Comparison of ENCODE assay signal across 13 cellular contexts in genomic region chr12:113190761-113191160, GRCh38. TPM values are rescaled to one million over a fixed set of nuclear protein-coding genes. Genes with fewer than 3 reads are reported as not detected.
DNase-seq lines count a peak whose midpoint lies in the region; ATAC-seq, FAIRE-seq and TF ChIP-seq lines count a peak whose summit lies in the region.
"Had no signal": no experiment of that assay in that cellular context is flagged by ENCODE, and none has a peak within 500 bp of the region (broad histone marks: within the 10 kb centered on the region; RNA-seq: fewer than 3 reads in every experiment).

No MANE protein-coding gene starts in this region.

- H3K4me3 ChIP-seq in HepG2 (replicated peaks in 1 of 3; ENCODE audit: insufficient read depth in 1 of 3, low read depth in 2 of 3, low read length in 3 of 3) (no peak overlapping the region), right lobe of liver (no peak overlapping the region), RWPE2 (ENCODE audit: severe bottlenecking) (no peak overlapping the region), fibroblast of pulmonary artery (replicated peaks; ENCODE audit: low read depth, low read length) (no peak overlapping the region)
- H3K4me3 ChIP-seq: BLaER1 treated with 17β-estradiol and CSF1 and Interleukin-3, amounts not matched to agents 10 nM and 100 nM; lower lobe of right lung; smooth muscle cell; stomach had no signal

- 97% methylated on average over 3 of the region's 4 CpGs for WGBS in HepG2 (ENCODE audit: low lambda C conversion rate)
- WGBS in right lobe of liver (ENCODE audit: insufficient coverage, low coverage, low lambda C conversion rate, missing lambda C conversion rate), result no CpG with 5 or more reads among the region's 4 CpGs

- H3K27me3 ChIP-seq in HepG2 (ENCODE audit: control insufficient read depth in 1 of 2, insufficient read depth in 2 of 2, low read length in 2 of 2), result no peaks in the 10 kb centered on the region
- no peaks in the 10 kb centered on the region for H3K27me3 ChIP-seq in right lobe of liver
- no peaks in the 10 kb centered on the region for H3K27me3 ChIP-seq in RWPE2 (ENCODE audit: insufficient read depth, poor library complexity, severe bottlenecking)
- H3K27me3 ChIP-seq: BLaER1 treated with 17β-estradiol and CSF1 and Interleukin-3, amounts not matched to agents 10 nM and 100 nM; stomach had no signal

- H4K20me1 ChIP-seq in HepG2 (ENCODE audit: insufficient read depth, low read length), result no peaks in the 10 kb centered on the region

- intact Hi-C loops in HepG2 (cut with micrococcal nuclease; ENCODE audit: unreplicated experiment), result loop anchor here (10.0 kb wide), 2 partner anchors 84 to 234 kb away; partner anchors contain the start of gene SDSL
- intact Hi-C loops in right lobe of liver (cut with DNase I), result loop anchor here (10.0 kb wide), 2 partner anchors 104 to 244 kb away; no protein-coding TSS in a partner anchor

- DNase-seq in HepG2 (ENCODE audit: low spot score), result peak; percentile 43
- no peak for DNase-seq in right lobe of liver
- DNase-seq in RWPE2 (ENCODE audit: low spot score), result no peak
- peak; percentile 48 for DNase-seq in fibroblast of pulmonary artery (ENCODE audit: low read depth)
- no peak for DNase-seq in activated T-cell treated with anti-CD3 and anti-CD28 coated beads, Interleukin-2, amount 50 U/mL, for 1 hour
- DNase-seq in NCI-H146 (lab: John Stamatoyannopoulos, UW), result no peak
- DNase-seq: effector memory CD8-positive, alpha-beta T cell; lower lobe of right lung; stomach had no signal

- H3K9me3 ChIP-seq in HepG2 (ENCODE audit: low read length), result no peaks in the 10 kb centered on the region
- no peaks in the 10 kb centered on the region for H3K9me3 ChIP-seq in right lobe of liver
- no peaks in the 10 kb centered on the region for H3K9me3 ChIP-seq in RWPE2 (ENCODE audit: severe bottlenecking)
- H3K9me3 ChIP-seq: BLaER1 treated with 17β-estradiol and CSF1 and Interleukin-3, amounts not matched to agents 10 nM and 100 nM; lower lobe of right lung; stomach had no signal

- no TSS peak for BruUV-seq in HepG2 (replicated peaks; lab: Mats Ljungman, UMichigan)

- TF ChIP-seq EP300 in HepG2 (IDR thresholded peaks at IDR 0.05; ENCODE audit: low read depth in 2 of 2, low read length in 2 of 2) (no peak), HepG2 (CRISPR knock-in tag; IDR thresholded peaks at IDR 0.05; ENCODE audit: borderline replicate concordance) (no peak)

- H3K4me1 ChIP-seq in HepG2 (ENCODE audit: insufficient read depth, low read length), result peaks cover 30% of the 10 kb centered on the region
- peaks cover 0 to 24% (median 10%) of the 10 kb centered on the region in 4 donors for H3K4me1 ChIP-seq in right lobe of liver
- H3K4me1 ChIP-seq in RWPE2 (ENCODE audit: insufficient read depth, poor library complexity, severe bottlenecking), result peaks cover 12% of the 10 kb centered on the region

- no peak overlapping the region for H3K27ac ChIP-seq in HepG2 (ENCODE audit: extremely low read length, insufficient read depth, low read length)
- H3K27ac ChIP-seq in right lobe of liver, result no peak overlapping the region
- H3K27ac ChIP-seq in RWPE2 (ENCODE audit: poor library complexity, severe bottlenecking), result no peak overlapping the region
- H3K27ac ChIP-seq: BLaER1 treated with 17β-estradiol and CSF1 and Interleukin-3, amounts not matched to agents 10 nM and 100 nM; lower lobe of right lung; stomach had no signal

- in situ Hi-C loops in HepG2 (cut with HindIII; ENCODE audit: extremely low pct_ligation_motif_present, low pct_unique_long_range_greater_than_20kb), result loop anchor here (10.0 kb wide), 1 partner anchor 164 kb away; the partner anchor contains the start of gene PLBD2

- no peak overlapping the region for H2AFZ ChIP-seq in HepG2 (ENCODE audit: low read length)

- peaks cover 22% of the 10 kb centered on the region for H3K79me2 ChIP-seq in HepG2 (ENCODE audit: insufficient read depth, low read length)

- TF ChIP-seq POLR2A in HepG2 (IDR thresholded peaks at IDR 0.05; ENCODE audit: insufficient read depth in 1 of 2, low read depth in 2 of 2, low read length in 2 of 2) (no peak), right lobe of liver (IDR thresholded peaks at IDR 0.05) (no peak)

- no peak for TF ChIP-seq RAD21 in HepG2 (CRISPR knock-in tag; IDR thresholded peaks at IDR 0.05)

- TF ChIP-seq CTCF in HepG2 (CRISPR knock-in tag; IDR thresholded peaks at IDR 0.05) (no peak), right lobe of liver (IDR thresholded peaks at IDR 0.05) (no peak), RWPE2 (IDR thresholded peaks at IDR 0.05; ENCODE audit: poor library complexity, severe bottlenecking) (no peak), fibroblast of pulmonary artery (IDR thresholded peaks at IDR 0.05; ENCODE audit: low read length, missing control alignments) (no peak)

- H3K36me3 ChIP-seq in HepG2 (replicated peaks in 1 of 2; ENCODE audit: control insufficient read depth in 1 of 2, insufficient read depth in 2 of 2, low read length in 2 of 2), result peaks cover 11 to 18% of the 10 kb centered on the region in 2 experiments; a peak in 4 of 5 replicates
- peaks cover 0 to 24% (median 4%) of the 10 kb centered on the region in 4 donors for H3K36me3 ChIP-seq in right lobe of liver
- peaks cover 37% of the 10 kb centered on the region for H3K36me3 ChIP-seq in RWPE2 (ENCODE audit: low read depth)

- CTCF ChIA-PET in HepG2 (lab: Yijun Ruan, JAX; ENCODE audit: low intra/inter-chr PET ratio, low total read pairs), result no interaction called here

- ATAC-seq in HepG2 (peak; percentile 52), right lobe of liver (no peak), RWPE2 (ENCODE audit: low read depth) (peak; percentile 37; the same call in 2 of the 3 replicates), GM21576 (IDR thresholded peaks at IDR 0.05; ENCODE audit: unreplicated experiment) (no peak), HG02678 (IDR thresholded peaks at IDR 0.05; ENCODE audit: unreplicated experiment) (no peak)
- ATAC-seq: effector memory CD8-positive, alpha-beta T cell; lower lobe of right lung had no signal

- FAIRE-seq in HepG2 (lab: Jason Lieb, UNC), result peak; percentile 51

- no peak overlapping the region for H3K4me2 ChIP-seq in HepG2 (ENCODE audit: low read depth, low read length)
- H3K4me2 ChIP-seq: BLaER1 treated with 17β-estradiol and CSF1 and Interleukin-3, amounts not matched to agents 10 nM and 100 nM; smooth muscle cell had no signal

- POLR2A ChIA-PET in HepG2 (lab: Yijun Ruan, JAX), result no interaction called here

- no peak overlapping the region for H3K9ac ChIP-seq in HepG2 (ENCODE audit: insufficient read depth, low read depth, low read length)

RNA-seq across cellular contexts. Expression of gene RITA1, which starts 5.2 kb away (rescaled TPM):
- total RNA-seq in HepG2 (2016; rRNA removed; fragmentation: Illumina TruSeq; extraction: Trizol) (28.1 and 28.9 TPM in 2 replicates), right lobe of liver (10 to 100 TPM; 11.1 to 33.0 (median 22.3) TPM)
- total RNA-seq in HepG2 (2016; cell fraction: cytosol; rRNA removed; fragmentation: Illumina TruSeq; extraction: Trizol; ENCODE audit: low read depth), result 34.7 and 44.4 TPM in 2 replicates
- total RNA-seq in HepG2 (2016; cell fraction: insoluble cytoplasmic fraction; rRNA removed; fragmentation: Illumina TruSeq; extraction: Trizol), result 25.7 and 31.1 TPM in 2 replicates
- total RNA-seq in HepG2 (2016; cell fraction: membrane; rRNA removed; fragmentation: Illumina TruSeq; extraction: Trizol), result 58.4 and 67.9 TPM in 2 replicates
- total RNA-seq in HepG2 (2016; cell fraction: nucleus; rRNA removed; fragmentation: Illumina TruSeq; extraction: Trizol), result 16.2 and 17.8 TPM in 2 replicates
- 12.4 and 14.3 TPM in 2 replicates for polyA plus RNA-seq in HepG2 (2011; rRNA removed)
- 13.8 and 16.3 TPM in 2 replicates for polyA plus RNA-seq in HepG2 (2011; cell fraction: cytosol; rRNA removed)
- polyA plus RNA-seq in HepG2 (2011; cell fraction: nucleus; rRNA removed), result 8.9 and 10.1 TPM in 2 replicates
- 8.6 and 10.6 TPM in 2 replicates for polyA plus RNA-seq in HepG2 (2012)
- 48.9 and 64.2 TPM in 2 replicates for polyA plus RNA-seq in HepG2 (2016; cell fraction: cytosol; fragmentation: Illumina TruSeq; extraction: Trizol; ENCODE audit: low read depth)
- polyA plus RNA-seq in HepG2 (2016; cell fraction: insoluble cytoplasmic fraction; fragmentation: Illumina TruSeq; extraction: Trizol; ENCODE audit: low read depth), result 35.7 and 37.7 TPM in 2 replicates
- polyA plus RNA-seq in HepG2 (2016; cell fraction: membrane; fragmentation: Illumina TruSeq; extraction: Trizol; ENCODE audit: low read depth), result 64.3 and 73.8 TPM in 2 replicates
- polyA plus RNA-seq in HepG2 (2016; cell fraction: nucleus; fragmentation: Illumina TruSeq; extraction: Trizol; ENCODE audit: insufficient read depth, low read depth), result 21.0 and 24.3 TPM in 2 replicates
- 12.2 and 25.5 TPM in 2 replicates for polyA minus RNA-seq in HepG2 (2011; rRNA and poly(A)+ RNA removed; ENCODE audit: low replicate concordance)
- 6.2 and 7.6 TPM in 2 replicates for polyA minus RNA-seq in HepG2 (2011; cell fraction: cytosol; rRNA and poly(A)+ RNA removed)
- polyA minus RNA-seq in HepG2 (2011; cell fraction: nucleus; rRNA and poly(A)+ RNA removed), result 11.1 and 14.5 TPM in 2 replicates

RNA-seq across cellular contexts. Expression of gene DDX54, which starts 5.5 kb away (rescaled TPM):
- 45.1 and 59.7 TPM in 2 replicates for total RNA-seq in HepG2 (2016; rRNA removed; fragmentation: Illumina TruSeq; extraction: Trizol)
- 5.0 and 6.8 TPM in 2 replicates for total RNA-seq in HepG2 (2016; cell fraction: cytosol; rRNA removed; fragmentation: Illumina TruSeq; extraction: Trizol; ENCODE audit: low read depth)
- total RNA-seq in HepG2 (2016; cell fraction: insoluble cytoplasmic fraction; rRNA removed; fragmentation: Illumina TruSeq; extraction: Trizol), result 44.2 and 60.5 TPM in 2 replicates
- 15.7 and 17.4 TPM in 2 replicates for total RNA-seq in HepG2 (2016; cell fraction: membrane; rRNA removed; fragmentation: Illumina TruSeq; extraction: Trizol)
- 30.5 and 38.6 TPM in 2 replicates for total RNA-seq in HepG2 (2016; cell fraction: nucleus; rRNA removed; fragmentation: Illumina TruSeq; extraction: Trizol)
- 51.3 and 61.1 TPM in 2 replicates for polyA plus RNA-seq in HepG2 (2011; rRNA removed)
- polyA plus RNA-seq in HepG2 (2011; cell fraction: cytosol; rRNA removed), result 33.9 and 54.0 TPM in 2 replicates
- polyA plus RNA-seq in HepG2 (2011; cell fraction: nucleus; rRNA removed), result 56.0 and 66.1 TPM in 2 replicates
- 29.2 and 33.1 TPM in 2 replicates for polyA plus RNA-seq in HepG2 (2012)
- polyA plus RNA-seq in HepG2 (2016; cell fraction: cytosol; fragmentation: Illumina TruSeq; extraction: Trizol; ENCODE audit: low read depth), result 4.2 and 4.5 TPM in 2 replicates
- 61.6 and 69.4 TPM in 2 replicates for polyA plus RNA-seq in HepG2 (2016; cell fraction: insoluble cytoplasmic fraction; fragmentation: Illumina TruSeq; extraction: Trizol; ENCODE audit: low read depth)
- polyA plus RNA-seq in HepG2 (2016; cell fraction: membrane; fragmentation: Illumina TruSeq; extraction: Trizol; ENCODE audit: low read depth), result 8.9 and 13.8 TPM in 2 replicates
- polyA plus RNA-seq in HepG2 (2016; cell fraction: nucleus; fragmentation: Illumina TruSeq; extraction: Trizol; ENCODE audit: insufficient read depth, low read depth), result 93.7 and 96.2 TPM in 2 replicates
- 67.7 and 93.0 TPM in 2 replicates for polyA minus RNA-seq in HepG2 (2011; rRNA and poly(A)+ RNA removed; ENCODE audit: low replicate concordance)
- 23.5 and 27.4 TPM in 2 replicates for polyA minus RNA-seq in HepG2 (2011; cell fraction: cytosol; rRNA and poly(A)+ RNA removed)
- 26.4 and 35.3 TPM in 2 replicates for polyA minus RNA-seq in HepG2 (2011; cell fraction: nucleus; rRNA and poly(A)+ RNA removed)
- total RNA-seq in right lobe of liver, result 10 to 100 TPM; 22.8 to 43.8 (median 31.1) TPM

RNA-seq across cellular contexts. Expression of gene TPCN1, which starts 30.5 kb away (rescaled TPM):
- total RNA-seq in HepG2 (2016; rRNA removed; fragmentation: Illumina TruSeq; extraction: Trizol), result 3.8 and 8.0 TPM in 2 replicates
- total RNA-seq in HepG2 (2016; cell fraction: cytosol; rRNA removed; fragmentation: Illumina TruSeq; extraction: Trizol; ENCODE audit: low read depth), result 4.4 and 4.6 TPM in 2 replicates
- 3.0 and 10.0 TPM in 2 replicates for total RNA-seq in HepG2 (2016; cell fraction: insoluble cytoplasmic fraction; rRNA removed; fragmentation: Illumina TruSeq; extraction: Trizol)
- total RNA-seq in HepG2 (2016; cell fraction: membrane; rRNA removed; fragmentation: Illumina TruSeq; extraction: Trizol), result 4.2 and 4.5 TPM in 2 replicates
- total RNA-seq in HepG2 (2016; cell fraction: nucleus; rRNA removed; fragmentation: Illumina TruSeq; extraction: Trizol), result 12.3 and 15.7 TPM in 2 replicates
- 26.8 and 33.5 TPM in 2 replicates for polyA plus RNA-seq in HepG2 (2011; rRNA removed)
- 10.3 and 10.4 TPM in 2 replicates for polyA plus RNA-seq in HepG2 (2011; cell fraction: cytosol; rRNA removed)
- polyA plus RNA-seq in HepG2 (2011; cell fraction: nucleus; rRNA removed), result 183 and 201 TPM in 2 replicates
- polyA plus RNA-seq in HepG2 (2012), result 18.0 and 21.8 TPM in 2 replicates
- 0.84 and 1.4 TPM in 2 replicates for polyA plus RNA-seq in HepG2 (2016; cell fraction: cytosol; fragmentation: Illumina TruSeq; extraction: Trizol; ENCODE audit: low read depth)
- polyA plus RNA-seq in HepG2 (2016; cell fraction: insoluble cytoplasmic fraction; fragmentation: Illumina TruSeq; extraction: Trizol; ENCODE audit: low read depth), result 3.5 and 4.1 TPM in 2 replicates
- polyA plus RNA-seq in HepG2 (2016; cell fraction: membrane; fragmentation: Illumina TruSeq; extraction: Trizol; ENCODE audit: low read depth), result 2.5 and 2.8 TPM in 2 replicates
- polyA plus RNA-seq in HepG2 (2016; cell fraction: nucleus; fragmentation: Illumina TruSeq; extraction: Trizol; ENCODE audit: insufficient read depth, low read depth), result 42.1 and 42.8 TPM in 2 replicates
- polyA minus RNA-seq in HepG2 (2011; rRNA and poly(A)+ RNA removed; ENCODE audit: low replicate concordance), result 40.0 and 48.9 TPM in 2 replicates
- polyA minus RNA-seq in HepG2 (2011; cell fraction: cytosol; rRNA and poly(A)+ RNA removed), result 7.3 and 9.8 TPM in 2 replicates
- polyA minus RNA-seq in HepG2 (2011; cell fraction: nucleus; rRNA and poly(A)+ RNA removed), result 45.8 and 47.1 TPM in 2 replicates
- 10 to 100 TPM; 18.0 to 34.6 (median 28.3) TPM for total RNA-seq in right lobe of liver

RNA-seq across cellular contexts. Expression of gene CFAP73, which starts 41.2 kb away (rescaled TPM):
- total RNA-seq in HepG2 (2016; rRNA removed; fragmentation: Illumina TruSeq; extraction: Trizol) (not detected in 2 replicates), right lobe of liver (under 1 TPM in 1 of 6 experiments, not detected in 5; 0.15 TPM)
- not detected in 2 replicates for total RNA-seq in HepG2 (2016; cell fraction: cytosol; rRNA removed; fragmentation: Illumina TruSeq; extraction: Trizol; ENCODE audit: low read depth)
- total RNA-seq in HepG2 (2016; cell fraction: insoluble cytoplasmic fraction; rRNA removed; fragmentation: Illumina TruSeq; extraction: Trizol), result not detected in 2 replicates
- total RNA-seq in HepG2 (2016; cell fraction: membrane; rRNA removed; fragmentation: Illumina TruSeq; extraction: Trizol), result not detected in 2 replicates
- not detected in 2 replicates for total RNA-seq in HepG2 (2016; cell fraction: nucleus; rRNA removed; fragmentation: Illumina TruSeq; extraction: Trizol)
- not detected in 2 replicates for polyA plus RNA-seq in HepG2 (2011; rRNA removed)
- polyA plus RNA-seq in HepG2 (2011; cell fraction: cytosol; rRNA removed), result not detected in 2 replicates
- polyA plus RNA-seq in HepG2 (2011; cell fraction: nucleus; rRNA removed), result not detected in 2 replicates
- not detected in 2 replicates for polyA plus RNA-seq in HepG2 (2012)
- not detected in 2 replicates for polyA plus RNA-seq in HepG2 (2016; cell fraction: cytosol; fragmentation: Illumina TruSeq; extraction: Trizol; ENCODE audit: low read depth)
- polyA plus RNA-seq in HepG2 (2016; cell fraction: insoluble cytoplasmic fraction; fragmentation: Illumina TruSeq; extraction: Trizol; ENCODE audit: low read depth), result not detected in 2 replicates
- not detected in 2 replicates for polyA plus RNA-seq in HepG2 (2016; cell fraction: membrane; fragmentation: Illumina TruSeq; extraction: Trizol; ENCODE audit: low read depth)
- not detected in 2 replicates for polyA plus RNA-seq in HepG2 (2016; cell fraction: nucleus; fragmentation: Illumina TruSeq; extraction: Trizol; ENCODE audit: insufficient read depth, low read depth)
- polyA minus RNA-seq in HepG2 (2011; rRNA and poly(A)+ RNA removed; ENCODE audit: low replicate concordance), result not detected in 2 replicates
- not detected in 2 replicates for polyA minus RNA-seq in HepG2 (2011; cell fraction: cytosol; rRNA and poly(A)+ RNA removed)
- polyA minus RNA-seq in HepG2 (2011; cell fraction: nucleus; rRNA and poly(A)+ RNA removed), result not detected in 2 replicates
- total RNA-seq: smooth muscle cell had no signal
- polyA plus RNA-seq: smooth muscle cell had no signal

RNA-seq across cellular contexts. Expression of gene RASAL1, which starts 55.2 kb away (rescaled TPM):
- not detected in 2 replicates for total RNA-seq in HepG2 (2016; rRNA removed; fragmentation: Illumina TruSeq; extraction: Trizol)
- 0.18 TPM in 1 of 2 replicates, not detected in the other for total RNA-seq in HepG2 (2016; cell fraction: cytosol; rRNA removed; fragmentation: Illumina TruSeq; extraction: Trizol; ENCODE audit: low read depth)
- not detected in 2 replicates for total RNA-seq in HepG2 (2016; cell fraction: insoluble cytoplasmic fraction; rRNA removed; fragmentation: Illumina TruSeq; extraction: Trizol)
- not detected in 2 replicates for total RNA-seq in HepG2 (2016; cell fraction: membrane; rRNA removed; fragmentation: Illumina TruSeq; extraction: Trizol)
- not detected in 2 replicates for total RNA-seq in HepG2 (2016; cell fraction: nucleus; rRNA removed; fragmentation: Illumina TruSeq; extraction: Trizol)
- not detected in 2 replicates for polyA plus RNA-seq in HepG2 (2011; rRNA removed)
- polyA plus RNA-seq in HepG2 (2011; cell fraction: cytosol; rRNA removed), result not detected in 2 replicates
- 0.07 and 0.31 TPM in 2 replicates for polyA plus RNA-seq in HepG2 (2011; cell fraction: nucleus; rRNA removed)
- not detected in 2 replicates for polyA plus RNA-seq in HepG2 (2012)
- 0.12 TPM in 1 of 2 replicates, not detected in the other for polyA plus RNA-seq in HepG2 (2016; cell fraction: cytosol; fragmentation: Illumina TruSeq; extraction: Trizol; ENCODE audit: low read depth)
- polyA plus RNA-seq in HepG2 (2016; cell fraction: insoluble cytoplasmic fraction; fragmentation: Illumina TruSeq; extraction: Trizol; ENCODE audit: low read depth), result not detected in 2 replicates
- polyA plus RNA-seq in HepG2 (2016; cell fraction: membrane; fragmentation: Illumina TruSeq; extraction: Trizol; ENCODE audit: low read depth), result not detected in 2 replicates
- 0.72 TPM in 1 of 2 replicates, not detected in the other for polyA plus RNA-seq in HepG2 (2016; cell fraction: nucleus; fragmentation: Illumina TruSeq; extraction: Trizol; ENCODE audit: insufficient read depth, low read depth)
- polyA minus RNA-seq in HepG2 (2011; rRNA and poly(A)+ RNA removed; ENCODE audit: low replicate concordance), result 0.30 TPM in 1 of 2 replicates, not detected in the other
- polyA minus RNA-seq in HepG2 (2011; cell fraction: cytosol; rRNA and poly(A)+ RNA removed), result not detected in 2 replicates
- not detected in 2 replicates for polyA minus RNA-seq in HepG2 (2011; cell fraction: nucleus; rRNA and poly(A)+ RNA removed)
- total RNA-seq in right lobe of liver, result under 1 TPM in 4 of 6 experiments, not detected in 2; 0.10 to 0.24 (median 0.15) TPM
- total RNA-seq: smooth muscle cell had no signal
- polyA plus RNA-seq: smooth muscle cell had no signal

Comparison
In these comparisons a context has a peak if more than half of its experiments do, and no peak if none do; other contexts are left out.
1. ATAC-seq: peak in HepG2 (single experiment) and RWPE2 (single experiment); none in right lobe of liver (0 of 4), GM21576 (single experiment) and HG02678 (single experiment).
2. DNase-seq: peak in HepG2 (single experiment) and fibroblast of pulmonary artery (single experiment); none in right lobe of liver (0 of 3), RWPE2 (single experiment), activated T-cell treated with anti-CD3 and anti-CD28 coated beads, Interleukin-2, amount 50 U/mL, for 1 hour (single experiment) and NCI-H146 (single experiment).